9 cellular contexts compared by ENCODE assay signal in the genomic region with DNA sequence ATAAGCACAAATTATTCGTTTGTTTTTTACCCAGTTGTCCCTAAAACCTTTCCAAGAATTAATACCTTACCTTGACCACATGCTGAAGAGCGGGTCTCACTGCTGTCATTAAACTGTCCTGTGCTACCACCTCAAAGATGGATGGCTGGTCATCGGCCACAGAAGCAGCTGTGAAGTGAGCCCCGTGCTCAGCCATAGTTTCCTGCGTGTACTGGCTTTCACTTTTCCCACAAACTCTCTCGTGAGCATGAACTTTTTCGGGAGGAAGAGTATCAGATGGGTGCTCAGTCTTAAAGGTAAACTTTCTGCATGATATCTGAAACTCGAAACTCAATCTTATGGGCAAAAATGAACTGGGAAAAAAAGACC. TPM values are rescaled to one million over a fixed set of nuclear protein-coding genes. Genes with fewer than 3 reads are reported as not detected.
DNase-seq lines count a peak whose midpoint lies in the region; ATAC-seq and TF ChIP-seq lines count a peak whose summit lies in the region.
"Had no signal": no experiment of that assay in that cellular context is flagged by ENCODE, and none has a peak within 500 bp of the region (broad histone marks: within the 10 kb centered on the region; RNA-seq: fewer than 3 reads in every experiment).

No MANE protein-coding gene starts in this region.

- DNase-seq in CD4-positive, CD25-positive, alpha-beta regulatory T cell = no peak
- DNase-seq in brain microvascular endothelial cell (peak; percentile 11), left lung (no peak), tibial artery (no peak)

- H3K27me3 ChIP-seq in CD4-positive, CD25-positive, alpha-beta regulatory T cell (ENCODE audit: control insufficient read depth, insufficient read depth, low read length) = no peaks in the 10 kb centered on the region
- H3K27me3 ChIP-seq in brain microvascular endothelial cell (replicated peaks) (no peaks in the 10 kb centered on the region), left lung (no peaks in the 10 kb centered on the region), tibial artery (no peaks in the 10 kb centered on the region)

- peaks cover 17 to 32% (median 23%) of the 10 kb centered on the region in 4 donors for H3K4me1 Mint-ChIP-seq in CD4-positive, CD25-positive, alpha-beta regulatory T cell

- H3K27me3 Mint-ChIP-seq in CD4-positive, CD25-positive, alpha-beta regulatory T cell = peaks cover 7% of the 10 kb centered on the region

- H3K9me3 Mint-ChIP-seq in CD4-positive, CD25-positive, alpha-beta regulatory T cell = peaks cover 0 to 1% (median 0%) of the 10 kb centered on the region in 7 donors

- intact Hi-C loops in left lung (cut with DNase I) = no loop called here
- intact Hi-C loops in tibial artery (cut with DNase I; ENCODE audit: low total_unique reads) = no loop called here

- peak overlapping the region; percentile 94 for H3K4me3 ChIP-seq in CD4-positive, CD25-positive, alpha-beta regulatory T cell (ENCODE audit: low read depth, low read length)
- H3K4me3 ChIP-seq in brain microvascular endothelial cell (ENCODE audit: low read depth, low read length) = peak overlapping the region; percentile 85
- H3K4me3 ChIP-seq in left lung = peak overlapping the region; percentile 65 to 74
- H3K4me3 ChIP-seq in tibial artery = peak overlapping the region; percentile 71 to 78

- H3K4me1 ChIP-seq in CD4-positive, CD25-positive, alpha-beta regulatory T cell (ENCODE audit: control insufficient read depth, insufficient read depth, low read length, poor library complexity, severe bottlenecking) = peaks cover 23% of the 10 kb centered on the region
- H3K4me1 ChIP-seq in left lung = peaks cover 7 to 25% of the 10 kb centered on the region in 2 donors
- peaks cover 0 to 19% (median 12%) of the 10 kb centered on the region in 4 donors for H3K4me1 ChIP-seq in tibial artery

- no peak for ATAC-seq in CD4-positive, CD25-positive, alpha-beta regulatory T cell (ENCODE audit: low read depth in 2 of 2)
- ATAC-seq in left lung (peak; percentile 46), HG03139 (IDR thresholded peaks at IDR 0.05; ENCODE audit: unreplicated experiment) (no peak), HG03457 (IDR thresholded peaks at IDR 0.05; ENCODE audit: unreplicated experiment) (no peak), HG02970 (IDR thresholded peaks at IDR 0.05; ENCODE audit: low FRiP score, unreplicated experiment) (no peak)

- H3K27ac ChIP-seq in CD4-positive, CD25-positive, alpha-beta regulatory T cell (ENCODE audit: insufficient read depth, low read length, poor library complexity, severe bottlenecking) = peak overlapping the region; percentile 95
- H3K27ac ChIP-seq in KOPT-K1 (ENCODE audit: low read depth, low read length, poor library complexity, severe bottlenecking) = peak overlapping the region; percentile 88
- H3K27ac ChIP-seq in brain microvascular endothelial cell = peak overlapping the region; percentile 53
- peak overlapping the region; percentile 89 to 92 for H3K27ac ChIP-seq in left lung
- H3K27ac ChIP-seq in tibial artery = peak overlapping the region; percentile 89

- H3K36me3 Mint-ChIP-seq in CD4-positive, CD25-positive, alpha-beta regulatory T cell = peaks cover 6% of the 10 kb centered on the region

- peaks cover 11% of the 10 kb centered on the region for H3K36me3 ChIP-seq in CD4-positive, CD25-positive, alpha-beta regulatory T cell (ENCODE audit: control insufficient read depth, insufficient read depth, low read length)
- H3K36me3 ChIP-seq in KOPT-K1 (ENCODE audit: insufficient read depth, low read length) (peaks cover 35% of the 10 kb centered on the region), brain microvascular endothelial cell (replicated peaks) (peaks cover 10% of the 10 kb centered on the region), left lung (peaks cover 3 to 31% of the 10 kb centered on the region in 2 donors), tibial artery (peaks cover 0 to 19% (median 8%) of the 10 kb centered on the region in 3 donors)

- peak overlapping the region; percentile 100 for H3K27ac Mint-ChIP-seq in CD4-positive, CD25-positive, alpha-beta regulatory T cell

- in situ Hi-C loops in brain microvascular endothelial cell (cut with HindIII; ENCODE audit: low pct_ligation_motif_present, low sequenced_read_pairs) = no loop called here

- no peaks in the 10 kb centered on the region for H3K9me3 ChIP-seq in CD4-positive, CD25-positive, alpha-beta regulatory T cell (ENCODE audit: control insufficient read depth in 2 of 2, low read length in 2 of 2)
- no peaks in the 10 kb centered on the region for H3K9me3 ChIP-seq in KOPT-K1 (ENCODE audit: insufficient read depth, low read length, poor library complexity, severe bottlenecking)
- no peaks in the 10 kb centered on the region for H3K9me3 ChIP-seq in left lung
- no peaks in the 10 kb centered on the region for H3K9me3 ChIP-seq in tibial artery

- no peak for TF ChIP-seq CTCF in brain microvascular endothelial cell (IDR thresholded peaks at IDR 0.05; ENCODE audit: low read depth, low read length, missing control alignments)
- no peak for TF ChIP-seq CTCF in left lung (IDR thresholded peaks at IDR 0.05)
- no peak for TF ChIP-seq CTCF in tibial artery (IDR thresholded peaks at IDR 0.05)

- peak overlapping the region; percentile 92 to 100 (median 96) for H3K4me3 Mint-ChIP-seq in CD4-positive, CD25-positive, alpha-beta regulatory T cell

RNA-seq across cellular contexts. Expression of gene PEX12, which starts 0.6 kb away (rescaled TPM):
- 3.1 TPM for total RNA-seq in CD4-positive, CD25-positive, alpha-beta regulatory T cell
- polyA plus RNA-seq in CD4-positive, CD25-positive, alpha-beta regulatory T cell = 1 to 10 TPM; 1.1 to 3.4 (median 1.6) TPM
- total RNA-seq in left lung = 1 to 10 TPM; 5.9 to 6.4 TPM

RNA-seq across cellular contexts. Expression of gene AP2B1, which starts 9.3 kb away (rescaled TPM):
- 133 TPM for total RNA-seq in CD4-positive, CD25-positive, alpha-beta regulatory T cell
- polyA plus RNA-seq in CD4-positive, CD25-positive, alpha-beta regulatory T cell = 10 to 100 TPM; 59.8 to 89.2 (median 74.4) TPM
- total RNA-seq in left lung = 100 to 1,000 TPM; 173 to 195 TPM

RNA-seq across cellular contexts. Expression of gene SLFN14, which starts 17.2 kb away (rescaled TPM):
- 0.57 TPM for total RNA-seq in CD4-positive, CD25-positive, alpha-beta regulatory T cell
- polyA plus RNA-seq in CD4-positive, CD25-positive, alpha-beta regulatory T cell = under 1 TPM in 1 of 4 donors, not detected in 3; 0.17 TPM
- under 1 TPM; 0.21 to 0.26 TPM for total RNA-seq in left lung
- total RNA-seq: HT1080 had no signal

RNA-seq across cellular contexts. Expression of gene SLFN12L, which starts 40.3 kb away (rescaled TPM):
- 105 TPM for total RNA-seq in CD4-positive, CD25-positive, alpha-beta regulatory T cell
- polyA plus RNA-seq in CD4-positive, CD25-positive, alpha-beta regulatory T cell = 10 to 100 TPM; 12.7 to 14.6 (median 13.4) TPM
- total RNA-seq in left lung = 1 to 10 TPM; 2.1 to 4.0 TPM
- total RNA-seq: HT1080 had no signal
